In the genomic region with DNA sequence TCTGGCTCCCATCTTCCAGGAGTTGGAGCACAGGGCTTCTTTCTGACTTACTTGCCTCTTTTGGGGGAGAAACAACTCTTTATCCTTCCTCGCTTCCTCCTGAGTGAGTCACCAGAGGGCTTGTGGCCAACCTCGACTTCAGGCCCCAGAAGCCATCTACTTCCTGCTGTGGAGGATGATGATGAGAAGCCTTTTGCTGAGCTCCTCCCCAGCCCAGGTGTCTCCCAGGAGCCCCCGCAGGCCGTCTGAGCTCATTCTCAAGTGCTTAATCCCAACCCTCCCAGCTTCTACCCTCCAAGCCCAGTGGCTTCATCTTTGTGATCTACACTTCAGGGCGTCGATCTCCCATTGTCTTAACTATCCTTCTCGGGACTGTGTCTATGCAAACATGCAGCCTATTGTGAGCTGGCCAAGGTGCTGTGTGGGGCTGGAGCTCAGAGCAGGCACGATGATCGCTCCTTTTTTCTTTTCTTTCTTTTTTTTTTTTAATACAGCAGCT, we compare ENCODE assay signal across 8 cellular contexts. TPM values are rescaled to one million over a fixed set of nuclear protein-coding genes. Genes with fewer than 3 reads are reported as not detected.
DNase-seq lines count a peak whose midpoint lies in the region; ATAC-seq and TF ChIP-seq lines count a peak whose summit lies in the region.

No MANE protein-coding gene starts in this region.

- H3K27ac Mint-ChIP-seq in T-helper 17 cell, result peak overlapping the region; percentile 93

- H3K4me1 ChIP-seq in left lung, result peaks cover 0 to 3% of the 10 kb centered on the region in 2 donors

- no peaks in the 10 kb centered on the region for H3K27me3 ChIP-seq in brain microvascular endothelial cell (replicated peaks)
- no peaks in the 10 kb centered on the region for H3K27me3 ChIP-seq in left lung

- H3K36me3 Mint-ChIP-seq in T-helper 17 cell (ENCODE audit: low read depth), result peaks cover 6% of the 10 kb centered on the region

- intact Hi-C loops in left lung (cut with DNase I), result no loop called here
- intact Hi-C loops in Right ventricle myocardium inferior (cut with DNase I), result no loop called here

- peaks cover 19% of the 10 kb centered on the region for H3K4me1 Mint-ChIP-seq in T-helper 17 cell

- TF ChIP-seq CTCF in brain microvascular endothelial cell (IDR thresholded peaks at IDR 0.05; ENCODE audit: low read depth, low read length, missing control alignments) (no peak), left lung (IDR thresholded peaks at IDR 0.05) (no peak)

- H3K27ac ChIP-seq in brain microvascular endothelial cell (no peak overlapping the region), left lung (no peak overlapping the region)

- no peaks in the 10 kb centered on the region for H3K9me3 ChIP-seq in T-helper 17 cell (ENCODE audit: control insufficient read depth, low read length, poor library complexity, severe bottlenecking)
- H3K9me3 ChIP-seq in left lung, result no peaks in the 10 kb centered on the region

- DNase-seq in HK-2 (ENCODE audit: unreplicated experiment) (peak; percentile 65), T-helper 17 cell (no peak), brain microvascular endothelial cell (peak; percentile 27), left lung (no peak), Right ventricle myocardium inferior (ENCODE audit: missing footprints) (no peak), NCI-H526 treated with DMSO at 0.1 percent for 48 hours (lab: John Stamatoyannopoulos, UW) (no peak)
- DNase-seq in stimulated activated CD4-positive, alpha-beta T cell treated with anti-CD3 and anti-CD28 coated beads, Interleukin-4, amount 100 ng/mL, for 1 hour, result peak; percentile 33

- peak; percentile 77 for ATAC-seq in T-helper 17 cell
- ATAC-seq in HG03175 (IDR thresholded peaks at IDR 0.05; ENCODE audit: unreplicated experiment), result no peak
- ATAC-seq in left lung, result no peak
- no peak for ATAC-seq in Right ventricle myocardium inferior

- no peaks in the 10 kb centered on the region for H3K27me3 Mint-ChIP-seq in T-helper 17 cell

- no peak overlapping the region for H3K4me3 ChIP-seq in brain microvascular endothelial cell (ENCODE audit: low read depth, low read length)
- H3K4me3 ChIP-seq in left lung, result no peak overlapping the region

- in situ Hi-C loops in brain microvascular endothelial cell (cut with HindIII; ENCODE audit: low pct_ligation_motif_present, low sequenced_read_pairs), result loop anchor here (25.0 kb wide), 1 partner anchor 136 kb away; no protein-coding TSS in a partner anchor

- H3K4me3 Mint-ChIP-seq in T-helper 17 cell, result peak overlapping the region; percentile 44

- H3K36me3 ChIP-seq in brain microvascular endothelial cell (replicated peaks), result no peaks in the 10 kb centered on the region
- H3K36me3 ChIP-seq in left lung, result peaks cover 0 to 14% of the 10 kb centered on the region in 2 donors

RNA-seq across cellular contexts. Expression of a gene that starts 27.9 kb away (rescaled TPM):
- total RNA-seq in T-helper 17 cell, result 1 to 10 TPM; 1.2 to 2.3 TPM
- total RNA-seq in left lung, result 10 to 100 TPM; 13.5 to 21.5 TPM
- total RNA-seq in Right ventricle myocardium inferior, result 1.2 TPM

RNA-seq across cellular contexts. Expression of a gene that starts 35.0 kb away (rescaled TPM):
- total RNA-seq in T-helper 17 cell (1 to 10 TPM; 6.7 to 9.4 TPM), left lung (1 to 10 TPM; 4.8 to 5.9 TPM), Right ventricle myocardium inferior (8.5 TPM)

Comparison
In these comparisons a context has a peak if more than half of its experiments do, and no peak if none do; other contexts are left out.
1. DNase-seq: peak in HK-2 (single experiment), brain microvascular endothelial cell (single experiment) and stimulated activated CD4-positive, alpha-beta T cell treated with anti-CD3 and anti-CD28 coated beads, Interleukin-4, amount 100 ng/mL, for 1 hour (single experiment); none in T-helper 17 cell (0 of 3), left lung (0 of 2), Right ventricle myocardium inferior (single experiment) and NCI-H526 treated with DMSO at 0.1 percent for 48 hours (single experiment).